In genomic region chr16:88442435-88442810, GRCh38 we compare ENCODE assay signal across 10 cellular contexts.
"Had no signal": no experiment of that assay in that cellular context is flagged by ENCODE, and none has a peak within 500 bp of the region (broad histone marks: within the 10 kb centered on the region; RNA-seq: fewer than 3 reads in every experiment).

No MANE protein-coding gene starts in this region.

- H3K27ac ChIP-seq: heart right ventricle, left lung, ovary, thoracic aorta, VCaP had no signal

- H3K9me3 ChIP-seq: heart right ventricle, left lung, ovary, thoracic aorta had no signal

- H3K27me3 Mint-ChIP-seq: stimulated activated naive CD8-positive, alpha-beta T cell treated with anti-CD3 and anti-CD28 coated beads, Interleukin-15, Interleukin-2, amounts not matched to agents 100 ng/mL and 50 ng/mL, for 24 hours had no signal

- H3K4me3 ChIP-seq: heart right ventricle, left lung, ovary, thoracic aorta had no signal

- H3K36me3 ChIP-seq: heart right ventricle, left lung, ovary, thoracic aorta had no signal

- H3K9me3 Mint-ChIP-seq: activated naive CD4-positive, alpha-beta T cell treated with anti-CD3 and anti-CD28 coated beads for 36 hours; neural crest cell; stimulated activated naive CD8-positive, alpha-beta T cell treated with anti-CD3 and anti-CD28 coated beads, Interleukin-15, Interleukin-2, amounts not matched to agents 100 ng/mL and 50 ng/mL, for 24 hours had no signal

- H3K27me3 ChIP-seq: ovary had no signal

- H3K4me1 Mint-ChIP-seq: neural crest cell had no signal

- H3K4me3 Mint-ChIP-seq: activated CD8-positive, alpha-beta T cell treated with anti-CD3 and anti-CD28 coated beads, Interleukin-2, amount 10 ng/mL, durations not matched to agents 7 days and 5 days; activated naive CD4-positive, alpha-beta T cell treated with anti-CD3 and anti-CD28 coated beads for 36 hours; neural crest cell; stimulated activated naive CD8-positive, alpha-beta T cell treated with anti-CD3 and anti-CD28 coated beads, Interleukin-15, Interleukin-2, amounts not matched to agents 100 ng/mL and 50 ng/mL, for 24 hours had no signal

- H3K4me1 ChIP-seq: left lung had no signal

- H3K27ac Mint-ChIP-seq: activated CD8-positive, alpha-beta T cell treated with anti-CD3 and anti-CD28 coated beads, Interleukin-2, amount 10 ng/mL, durations not matched to agents 7 days and 5 days; activated naive CD4-positive, alpha-beta T cell treated with anti-CD3 and anti-CD28 coated beads for 36 hours; stimulated activated naive CD8-positive, alpha-beta T cell treated with anti-CD3 and anti-CD28 coated beads, Interleukin-15, Interleukin-2, amounts not matched to agents 100 ng/mL and 50 ng/mL, for 24 hours had no signal

- DNase-seq: foreskin melanocyte had no signal
